ENCODE assay signal across 20 cellular contexts in genomic region chr9:82223442-82223841, GRCh38.
DNase-seq lines count a peak whose midpoint lies in the region; FAIRE-seq and TF ChIP-seq lines count a peak whose summit lies in the region.
"Had no signal": no experiment of that assay in that cellular context is flagged by ENCODE, and none has a peak within 500 bp of the region (broad histone marks: within the 10 kb centered on the region; RNA-seq: fewer than 3 reads in every experiment).

No MANE protein-coding gene starts in this region.

- H3K4me3 ChIP-seq in choroid plexus epithelial cell (ENCODE audit: low read depth, low read length): no peak overlapping the region
- H3K4me3 ChIP-seq: GM12878, GM23248, K562 had no signal

- no peak for FAIRE-seq in GM12892 (lab: Jason Lieb, UNC)
- FAIRE-seq: GM12878, GM19239, K562 had no signal

- TF ChIP-seq POLR2A in GM12892 (IDR thresholded peaks at IDR 0.05; ENCODE audit: low read depth, low read length): no peak

- DNase-seq in Daoy (ENCODE audit: low read depth) (peak; percentile 45), NCI-H226 (peak; percentile 91), choroid plexus epithelial cell (ENCODE audit: low read depth) (peak; percentile 45), non-pigmented ciliary epithelial cell (ENCODE audit: low read depth) (peak; percentile 60), NCI-H2029 (lab: John Stamatoyannopoulos, UW) (no peak), GM12892 (ENCODE audit: insufficient read length) (no peak), COLO829 (ENCODE audit: low spot score) (no peak)
- DNase-seq: DMS 273 treated with DMSO at 0.1 percent for 48 hours, DND-41, GF-D8, GM23248, HCEC 1CT, NCI-H1105, NCI-H1694, NCI-H510A, PC-3, SIG-M5 had no signal

- TF ChIP-seq CTCF in choroid plexus epithelial cell (conservative IDR thresholded peaks at IDR 0.05; ENCODE audit: low read depth, low read length): no peak

Comparison
In these comparisons a context has a peak if more than half of its experiments do, and no peak if none do; other contexts are left out.
1. DNase-seq: peak in Daoy (single experiment), NCI-H226 (single experiment), choroid plexus epithelial cell (single experiment) and non-pigmented ciliary epithelial cell (single experiment); none in NCI-H2029 (single experiment), GM12892 (single experiment) and COLO829 (single experiment).